7 cellular contexts compared by ENCODE assay signal in the genomic region with DNA sequence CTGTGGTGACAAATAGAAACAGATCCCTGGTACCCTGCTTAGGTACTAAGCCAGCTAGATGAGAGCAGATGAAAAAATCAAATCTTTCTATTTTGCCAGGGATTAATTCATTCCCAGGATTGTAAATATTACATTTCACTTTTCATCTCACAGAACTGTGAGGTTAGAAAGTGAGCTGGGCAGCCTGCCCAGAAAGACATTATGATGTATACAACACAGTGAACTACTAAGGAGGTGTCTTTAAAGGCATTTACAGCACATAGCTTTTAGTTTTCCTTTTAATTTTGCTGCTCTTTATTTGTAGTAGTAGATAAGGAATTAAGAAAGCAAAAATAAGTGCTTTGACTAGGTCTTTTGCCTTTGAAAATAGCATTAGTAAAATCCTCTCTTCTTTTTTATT.
DNase-seq lines count a peak whose midpoint lies in the region; TF ChIP-seq lines count a peak whose summit lies in the region.
"Not testable (repeated sequence)": the region's sequence is repeated elsewhere in the genome, so short reads cannot be mapped to it uniquely, and the experiment has no call there.

No MANE protein-coding gene starts in this region.

- H3K9me3 ChIP-seq in right atrium auricular region = not testable (repeated sequence)

- DNase-seq in EL = peak; percentile 15
- DNase-seq in NCI-H1092 treated with DMSO at 0.1 percent for 48 hours (lab: John Stamatoyannopoulos, UW) = peak; percentile 3
- not testable (repeated sequence) for DNase-seq in activated CD4-positive, alpha-beta memory T cell treated with anti-CD3 and anti-CD28 coated beads for 36 hours
- DNase-seq in astrocyte of the spinal cord (ENCODE audit: low read depth, low spot score) = peak; percentile 45
- peak; percentile 29 for DNase-seq in fibroblast of gingiva (ENCODE audit: low read depth)
- DNase-seq in right atrium auricular region (ENCODE audit: low spot score) = peak; percentile 1
- DNase-seq in skeletal muscle cell (ENCODE audit: low read depth) = peak; percentile 3

- not testable (repeated sequence) for H3K27me3 Mint-ChIP-seq in activated CD4-positive, alpha-beta memory T cell treated with anti-CD3 and anti-CD28 coated beads for 36 hours

- not testable (repeated sequence) for H3K9me3 Mint-ChIP-seq in activated CD4-positive, alpha-beta memory T cell treated with anti-CD3 and anti-CD28 coated beads for 36 hours

- CTCF ChIA-PET in activated CD4-positive, alpha-beta memory T cell treated with anti-CD3 and anti-CD28 coated beads for 36 hours (lab: Charles Lee) = not testable (repeated sequence)

- in situ Hi-C loops in astrocyte of the spinal cord (cut with HindIII; ENCODE audit: low sequenced_read_pairs) = not testable (repeated sequence)

- intact Hi-C loops in activated CD4-positive, alpha-beta memory T cell treated with anti-CD3 and anti-CD28 coated beads for 36 hours (cut with micrococcal nuclease) = not testable (repeated sequence)

- not testable (repeated sequence) for H3K4me3 ChIP-seq in astrocyte of the spinal cord (ENCODE audit: low read depth, low read length); right atrium auricular region; skeletal muscle cell (ENCODE audit: low read depth, low read length)

- not testable (repeated sequence) for H3K36me3 Mint-ChIP-seq in activated CD4-positive, alpha-beta memory T cell treated with anti-CD3 and anti-CD28 coated beads for 36 hours

- TF ChIP-seq CTCF in astrocyte of the spinal cord (IDR thresholded peaks at IDR 0.05; ENCODE audit: low read depth, low read length); right atrium auricular region (IDR thresholded peaks at IDR 0.05): not testable (repeated sequence)

- not testable (repeated sequence) for H3K4me3 Mint-ChIP-seq in activated CD4-positive, alpha-beta memory T cell treated with anti-CD3 and anti-CD28 coated beads for 36 hours

- not testable (repeated sequence) for H3K27ac ChIP-seq in right atrium auricular region

- POLR2A ChIA-PET in activated CD4-positive, alpha-beta memory T cell treated with anti-CD3 and anti-CD28 coated beads for 36 hours (lab: Charles Lee) = not testable (repeated sequence)

- H3K4me1 Mint-ChIP-seq in activated CD4-positive, alpha-beta memory T cell treated with anti-CD3 and anti-CD28 coated beads for 36 hours (ENCODE audit: low read depth) = peaks cover 15% of the 10 kb centered on the region

- not testable (repeated sequence) for H3K36me3 ChIP-seq in right atrium auricular region

- not testable (repeated sequence) for H3K4me1 ChIP-seq in right atrium auricular region

- H3K27me3 ChIP-seq in right atrium auricular region = not testable (repeated sequence)

- H3K27ac Mint-ChIP-seq in activated CD4-positive, alpha-beta memory T cell treated with anti-CD3 and anti-CD28 coated beads for 36 hours = peak overlapping the region; percentile 3
